Comparison of ENCODE assay signal across 26 cellular contexts in genomic region chr6:43284986-43285385, GRCh38. TPM values are rescaled to one million over a fixed set of nuclear protein-coding genes. Genes with fewer than 3 reads are reported as not detected.
A peak's percentile ranks its signal among the peaks of the same experiment; 100 is the strongest.
DNase-seq lines count a peak whose midpoint lies in the region; ATAC-seq and TF ChIP-seq lines count a peak whose summit lies in the region.
"Had no signal": no experiment of that assay in that cellular context is flagged by ENCODE, and none has a peak within 500 bp of the region (broad histone marks: within the 10 kb centered on the region; RNA-seq: fewer than 3 reads in every experiment).

No MANE protein-coding gene starts in this region.

- no peak for ATAC-seq in gastroesophageal sphincter
- ATAC-seq in GM19324 (IDR thresholded peaks at IDR 0.05; ENCODE audit: low FRiP score, unreplicated experiment) = no peak
- no peak for ATAC-seq in HG03457 (IDR thresholded peaks at IDR 0.05; ENCODE audit: unreplicated experiment)
- ATAC-seq: activated CD4-positive, CD25-positive, alpha-beta regulatory T cell treated with anti-CD3 and anti-CD28 coated beads, Interleukin-2, amount 50 U/mL, for 24 hours; effector memory CD8-positive, alpha-beta T cell; HepG2; sciatic nerve had no signal

- no peaks in the 10 kb centered on the region for H3F3A ChIP-seq in smooth muscle cell (ENCODE audit: low read depth)

- no peak overlapping the region for H3K9ac ChIP-seq in endodermal cell (ENCODE audit: extremely low read depth, low read length, poor library complexity, severe bottlenecking)
- H3K9ac ChIP-seq in smooth muscle cell (ENCODE audit: low read depth) = no peak overlapping the region

- H3K36me3 Mint-ChIP-seq in endodermal cell (ENCODE audit: low read depth) = no peaks in the 10 kb centered on the region
- H3K36me3 Mint-ChIP-seq: type B pancreatic cell had no signal

- DNase-seq in H7 (peak; percentile 90), endodermal cell (peak; percentile 71), iPS-NIHi11 (ENCODE audit: low spot score) (peak; percentile 69), smooth muscle cell (lab: John Stamatoyannopoulos, UW; ENCODE audit: unreplicated experiment) (no peak), ascending aorta (ENCODE audit: low spot score in 2 of 2) (no peak)
- DNase-seq: activated naive CD4-positive, alpha-beta T cell treated with anti-CD3 and anti-CD28 coated beads, Interleukin-2, amount 50 U/mL, for 16 hours; activated T-cell treated with anti-CD3 and anti-CD28 coated beads, Interleukin-2, amount 50 U/mL, for 24 hours; aorta; DND-41; effector memory CD8-positive, alpha-beta T cell; head of caudate nucleus; kidney; NCI-H1105; NCI-H2081; NCI-H510A; stimulated activated CD4-positive, alpha-beta T cell treated with anti-CD3 and anti-CD28 coated beads, Interleukin-1b, Interleukin-23, amount 100 ng/mL, for 48 hours had no signal

- WGBS in endodermal cell (ENCODE audit: insufficient coverage in 1 of 2, insufficient read length in 1 of 2), 2 experiments = 78 to 92% methylated on average over 10 to 40 of the region's 40 CpGs
- WGBS in smooth muscle cell (ENCODE audit: low lambda C conversion rate) = 30% methylated on average over 2 of the region's 40 CpGs
- WGBS in gastroesophageal sphincter (ENCODE audit: low coverage in 1 of 2), 2 donors = no CpG with 5 or more reads among the region's 40 CpGs

- intact Hi-C loops in ascending aorta (cut with DNase I) = no loop called here

- H3K27me3 Mint-ChIP-seq in endodermal cell (ENCODE audit: insufficient read depth) = peaks cover 20% of the 10 kb centered on the region

- H3K4me3 ChIP-seq in H7 (ENCODE audit: insufficient read depth, low read depth, low read length) = peak overlapping the region; percentile 29; the same call in 1 of the 2 replicates
- H3K4me3 ChIP-seq in endodermal cell (ENCODE audit: low read length) = no peak overlapping the region
- peak overlapping the region; percentile 38 for H3K4me3 ChIP-seq in smooth muscle cell
- peak overlapping the region in 1 of 2 donors; percentile 30 for H3K4me3 ChIP-seq in gastroesophageal sphincter
- no peak overlapping the region for H3K4me3 ChIP-seq in ascending aorta

- no peak overlapping the region for H3K27ac Mint-ChIP-seq in endodermal cell
- H3K27ac Mint-ChIP-seq: activated T-cell treated with anti-CD3 and anti-CD28 coated beads, Interleukin-2, amount 50 U/mL, for 24 hours; effector memory CD8-positive, alpha-beta T cell; stimulated activated naive CD8-positive, alpha-beta T cell treated with anti-CD3 and anti-CD28 coated beads, Interleukin-15, Interleukin-2, amounts not matched to agents 100 ng/mL and 50 ng/mL, for 24 hours; type B pancreatic cell had no signal

- no peaks in the 10 kb centered on the region for H3K4me1 ChIP-seq in endodermal cell (ENCODE audit: control insufficient read depth, insufficient read depth, low read length)
- no peaks in the 10 kb centered on the region for H3K4me1 ChIP-seq in smooth muscle cell (ENCODE audit: low read depth)
- peaks cover 0 to 8% (median 0%) of the 10 kb centered on the region in 3 donors for H3K4me1 ChIP-seq in gastroesophageal sphincter
- H3K4me1 ChIP-seq in ascending aorta = no peaks in the 10 kb centered on the region

- no peak overlapping the region for H3K27ac ChIP-seq in endodermal cell (ENCODE audit: low read depth, low read length)
- no peak overlapping the region for H3K27ac ChIP-seq in smooth muscle cell (ENCODE audit: low read depth)
- H3K27ac ChIP-seq in gastroesophageal sphincter = no peak overlapping the region
- no peak overlapping the region for H3K27ac ChIP-seq in ascending aorta

- H3K4me1 Mint-ChIP-seq in endodermal cell = peaks cover 22% of the 10 kb centered on the region

- H3K4me3 Mint-ChIP-seq in endodermal cell = peak overlapping the region; percentile 46
- H3K4me3 Mint-ChIP-seq: activated T-cell treated with anti-CD3 and anti-CD28 coated beads, Interleukin-2, amount 50 U/mL, for 24 hours; effector memory CD8-positive, alpha-beta T cell; stimulated activated naive CD8-positive, alpha-beta T cell treated with anti-CD3 and anti-CD28 coated beads, Interleukin-15, Interleukin-2, amounts not matched to agents 100 ng/mL and 50 ng/mL, for 24 hours; type B pancreatic cell had no signal

- H3K4me2 ChIP-seq in smooth muscle cell = peak overlapping the region; percentile 81

- H4K20me1 ChIP-seq in smooth muscle cell (ENCODE audit: low read depth) = no peaks in the 10 kb centered on the region

- TF ChIP-seq CTCF in endodermal cell (conservative IDR thresholded peaks at IDR 0.05) (no peak), smooth muscle cell (IDR thresholded peaks at IDR 0.05; ENCODE audit: borderline replicate concordance, insufficient read depth, poor library complexity, severe bottlenecking) (no peak), gastroesophageal sphincter (IDR thresholded peaks at IDR 0.05) (no peak), ascending aorta (IDR thresholded peaks at IDR 0.05) (no peak)

- H3K36me3 ChIP-seq in H7 (replicated peaks; ENCODE audit: control insufficient read depth, insufficient read depth, low read length) (no peaks in the 10 kb centered on the region), endodermal cell (ENCODE audit: control insufficient read depth, insufficient read depth, low read length) (no peaks in the 10 kb centered on the region), smooth muscle cell (ENCODE audit: low read depth) (no peaks in the 10 kb centered on the region), gastroesophageal sphincter (no peaks in the 10 kb centered on the region), ascending aorta (no peaks in the 10 kb centered on the region)

- H3K27me3 ChIP-seq in H7 (ENCODE audit: control insufficient read depth, insufficient read depth, low read length) = peaks cover 4% of the 10 kb centered on the region; the same call in 1 of the 2 replicates
- no peaks in the 10 kb centered on the region for H3K27me3 ChIP-seq in endodermal cell (ENCODE audit: control insufficient read depth, insufficient read depth, low read length, poor library complexity, severe bottlenecking)
- peaks cover 4% of the 10 kb centered on the region for H3K27me3 ChIP-seq in smooth muscle cell (ENCODE audit: low read depth)
- H3K27me3 ChIP-seq in gastroesophageal sphincter = peaks cover 46% of the 10 kb centered on the region
- H3K27me3 ChIP-seq in ascending aorta = no peaks in the 10 kb centered on the region

- no peak for TF ChIP-seq EP300 in gastroesophageal sphincter (IDR thresholded peaks at IDR 0.05)

- no peaks in the 10 kb centered on the region for H3K9me3 Mint-ChIP-seq in endodermal cell
- H3K9me3 Mint-ChIP-seq: activated T-cell treated with anti-CD3 and anti-CD28 coated beads, Interleukin-2, amount 50 U/mL, for 24 hours; effector memory CD8-positive, alpha-beta T cell; stimulated activated naive CD8-positive, alpha-beta T cell treated with anti-CD3 and anti-CD28 coated beads, Interleukin-15, Interleukin-2, amounts not matched to agents 100 ng/mL and 50 ng/mL, for 24 hours; type B pancreatic cell had no signal

- H3K79me2 ChIP-seq in smooth muscle cell (ENCODE audit: low read depth) = no peaks in the 10 kb centered on the region

- TF ChIP-seq POLR2A in gastroesophageal sphincter (IDR thresholded peaks at IDR 0.05) = no peak

- H2AFZ ChIP-seq in smooth muscle cell (ENCODE audit: low read depth) = peak overlapping the region; percentile 66

- H3K9me3 ChIP-seq in endodermal cell (ENCODE audit: control insufficient read depth, low read length) = no peaks in the 10 kb centered on the region
- H3K9me3 ChIP-seq in smooth muscle cell (replicated peaks; ENCODE audit: low read depth) = no peaks in the 10 kb centered on the region
- no peaks in the 10 kb centered on the region for H3K9me3 ChIP-seq in gastroesophageal sphincter
- H3K9me3 ChIP-seq in ascending aorta = no peaks in the 10 kb centered on the region

RNA-seq across cellular contexts. Expression of gene SLC22A7, which starts 13.1 kb away (rescaled TPM):
- not detected in 2 replicates for total RNA-seq in H7 (2014; rRNA removed; shearing (Covaris generic))
- total RNA-seq in endodermal cell = not detected
- not detected for polyA plus RNA-seq in endodermal cell (2013, experiment 1 of 2)
- not detected for polyA plus RNA-seq in endodermal cell (2013, experiment 2 of 2)
- total RNA-seq in smooth muscle cell = not detected in 2 replicates
- not detected in 2 replicates for polyA plus RNA-seq in smooth muscle cell
- total RNA-seq in gastroesophageal sphincter = not detected
- 1.8 TPM for total RNA-seq in ascending aorta
- total RNA-seq: aorta, chondrocyte, osteocyte, sciatic nerve had no signal
- polyA plus RNA-seq: aorta had no signal

RNA-seq across cellular contexts. Expression of gene CRIP3, which starts 23.6 kb away (rescaled TPM):
- total RNA-seq in H7 (2014; rRNA removed; shearing (Covaris generic)) = 20.1 and 28.1 TPM in 2 replicates
- total RNA-seq in endodermal cell (10 to 100 TPM; 13.4 to 19.3 TPM), smooth muscle cell (not detected in 2 replicates), gastroesophageal sphincter (not detected), ascending aorta (not detected)
- 8.9 TPM for polyA plus RNA-seq in endodermal cell (2013, experiment 1 of 2)
- 8.4 TPM for polyA plus RNA-seq in endodermal cell (2013, experiment 2 of 2)
- polyA plus RNA-seq in smooth muscle cell = 0.44 TPM in 1 of 2 replicates, not detected in the other

RNA-seq across cellular contexts. Expression of gene TTBK1, which starts 41.7 kb away (rescaled TPM):
- total RNA-seq in H7 (2014; rRNA removed; shearing (Covaris generic)) = not detected in 2 replicates
- total RNA-seq in endodermal cell (under 1 TPM; 0.62 TPM), smooth muscle cell (not detected in 2 replicates), gastroesophageal sphincter (under 1 TPM in 2 of 4 donors, not detected in 2; 0.08 to 0.20 TPM), ascending aorta (not detected)
- polyA plus RNA-seq in endodermal cell (2013, experiment 1 of 2) = 2.1 TPM
- polyA plus RNA-seq in endodermal cell (2013, experiment 2 of 2) = 1.6 TPM
- 0.17 TPM in 1 of 2 replicates, not detected in the other for polyA plus RNA-seq in smooth muscle cell
- polyA plus RNA-seq: aorta had no signal

RNA-seq across cellular contexts. Expression of gene DNPH1, which starts 55.7 kb away (rescaled TPM):
- total RNA-seq in H7 (2014; rRNA removed; shearing (Covaris generic)) = 73.6 and 85.3 TPM in 2 replicates
- 10 to 100 TPM; 48.2 to 66.5 TPM for total RNA-seq in endodermal cell
- polyA plus RNA-seq in endodermal cell (2013, experiment 1 of 2) = 64.4 TPM
- polyA plus RNA-seq in endodermal cell (2013, experiment 2 of 2) = 61.0 TPM
- total RNA-seq in smooth muscle cell = 18.4 and 33.8 TPM in 2 replicates
- 82.1 and 82.4 TPM in 2 replicates for polyA plus RNA-seq in smooth muscle cell
- 10 to 100 TPM; 66.5 to 95.0 (median 86.6) TPM for total RNA-seq in gastroesophageal sphincter
- 39.1 TPM for total RNA-seq in ascending aorta

Comparison
In these comparisons a context has a peak if more than half of its experiments do, and no peak if none do; other contexts are left out.
1. DNase-seq: peak in H7 (single experiment), endodermal cell (single experiment) and iPS-NIHi11 (single experiment); none in smooth muscle cell (single experiment) and ascending aorta (0 of 2).
2. H3K4me3 ChIP-seq: peak in H7 (single experiment) and smooth muscle cell (single experiment); none in endodermal cell (single experiment) and ascending aorta (0 of 2).
3. RNA of gene CRIP3, which starts 23.6 kb away (total RNA-seq): 20.1 to 28.1 TPM in H7 and 13.4 to 19.3 TPM in endodermal cell; not detected in smooth muscle cell, not detected in gastroesophageal sphincter and not detected in ascending aorta (single experiment); every median in the first group is over 10 times any median in the second.